Comparison of ENCODE assay signal across 8 cellular contexts in the genomic region with DNA sequence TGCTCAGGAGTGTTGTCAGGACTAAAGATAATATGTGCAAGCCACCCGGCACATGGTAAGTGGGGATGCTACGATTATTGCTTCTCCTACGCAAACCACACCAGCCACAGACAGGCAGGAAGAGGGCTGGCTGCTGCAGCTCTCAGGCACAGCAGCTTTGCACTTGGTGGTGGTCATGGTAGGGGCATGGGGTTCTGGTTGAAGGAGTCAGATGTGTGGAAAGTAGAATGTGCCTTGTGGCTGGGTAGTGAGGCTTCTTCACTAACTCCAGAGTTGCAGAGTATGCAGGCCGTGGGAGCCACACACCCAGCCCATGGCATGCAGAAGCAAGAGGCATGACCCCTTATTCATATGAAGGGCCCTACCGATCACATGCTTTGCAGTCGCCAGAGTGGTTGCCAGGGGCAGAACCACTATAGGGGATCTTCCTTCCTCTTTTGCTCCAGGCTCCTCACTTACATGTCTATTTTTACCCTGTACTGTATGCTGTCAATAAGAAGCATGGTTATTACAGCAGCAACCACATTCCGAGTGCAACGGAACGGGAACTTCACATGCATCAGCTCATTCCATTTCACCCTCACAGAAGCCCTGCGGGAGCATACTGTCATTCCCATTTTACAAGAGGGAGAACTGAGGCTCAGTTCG. TPM values are rescaled to one million over a fixed set of nuclear protein-coding genes. Genes with fewer than 3 reads are reported as not detected.
DNase-seq lines count a peak whose midpoint lies in the region; ATAC-seq lines count a peak whose summit lies in the region.

No MANE protein-coding gene starts in this region.

- H3K4me3 Mint-ChIP-seq in T-helper 2 cell treated with Interferon-gamma antibody and Interleukin-4, amounts not matched to agents 5 μg/mL and 100 μg/mL, for 36 hours: peak overlapping the region; percentile 54
- peak overlapping the region; percentile 61 for H3K4me3 Mint-ChIP-seq in activated naive CD8-positive, alpha-beta T cell treated with anti-CD3 and anti-CD28 coated beads, Interleukin-2, amount 10 ng/mL, durations not matched to agents 7 days and 5 days

- peak; percentile 90 for DNase-seq in T-helper 2 cell treated with Interferon-gamma antibody and Interleukin-4, amounts not matched to agents 5 μg/mL and 100 μg/mL, for 36 hours (ENCODE audit: low spot score)
- peak; percentile 82 for DNase-seq in activated naive CD8-positive, alpha-beta T cell treated with anti-CD3 and anti-CD28 coated beads, Interleukin-2, amount 10 ng/mL, durations not matched to agents 7 days and 5 days
- peak; percentile 27 to 45 (median 43) for DNase-seq in stimulated activated CD4-positive, alpha-beta T cell treated with anti-CD3 and anti-CD28 coated beads, TNF-alpha, amount 100 ng/mL, for 1 hour (ENCODE audit: low read depth in 3 of 3, low spot score in 1 of 3)
- DNase-seq in SHP77 (lab: John Stamatoyannopoulos, UW): no peak
- DNase-seq in cerebellar nuclear complex (lab: John Stamatoyannopoulos, UW): no peak
- DNase-seq in SW 1271 (lab: John Stamatoyannopoulos, UW): no peak

- ATAC-seq in GM21528 (IDR thresholded peaks at IDR 0.05; ENCODE audit: low FRiP score, unreplicated experiment) (peak; percentile 38), HG02870 (IDR thresholded peaks at IDR 0.05; ENCODE audit: unreplicated experiment) (no peak)
- ATAC-seq in activated naive CD8-positive, alpha-beta T cell treated with anti-CD3 and anti-CD28 coated beads, Interleukin-2, amount 10 ng/mL, durations not matched to agents 7 days and 5 days (ENCODE audit: low read depth): peak; percentile 90

- H3K27me3 Mint-ChIP-seq in T-helper 2 cell treated with Interferon-gamma antibody and Interleukin-4, amounts not matched to agents 5 μg/mL and 100 μg/mL, for 36 hours (ENCODE audit: low read depth): no peaks in the 10 kb centered on the region
- H3K27me3 Mint-ChIP-seq in activated naive CD8-positive, alpha-beta T cell treated with anti-CD3 and anti-CD28 coated beads, Interleukin-2, amount 10 ng/mL, durations not matched to agents 7 days and 5 days: peaks cover 3% of the 10 kb centered on the region

- H3K9me3 Mint-ChIP-seq in T-helper 2 cell treated with Interferon-gamma antibody and Interleukin-4, amounts not matched to agents 5 μg/mL and 100 μg/mL, for 36 hours: no peaks in the 10 kb centered on the region
- H3K9me3 Mint-ChIP-seq in activated naive CD8-positive, alpha-beta T cell treated with anti-CD3 and anti-CD28 coated beads, Interleukin-2, amount 10 ng/mL, durations not matched to agents 7 days and 5 days: no peaks in the 10 kb centered on the region

- POLR2A ChIA-PET in activated naive CD8-positive, alpha-beta T cell treated with anti-CD3 and anti-CD28 coated beads, Interleukin-2, amount 10 ng/mL, durations not matched to agents 7 days and 5 days (lab: Charles Lee): interaction anchor here (1.0 to 2.6 kb wide), 9 partner anchors 9 to 185 kb away, joined by 3 to 9 read pairs (median 4); partner anchors contain the start of genes DAPK2 and HERC1

- H3K36me3 Mint-ChIP-seq in T-helper 2 cell treated with Interferon-gamma antibody and Interleukin-4, amounts not matched to agents 5 μg/mL and 100 μg/mL, for 36 hours (ENCODE audit: low read depth): no peaks in the 10 kb centered on the region
- H3K36me3 Mint-ChIP-seq in activated naive CD8-positive, alpha-beta T cell treated with anti-CD3 and anti-CD28 coated beads, Interleukin-2, amount 10 ng/mL, durations not matched to agents 7 days and 5 days: no peaks in the 10 kb centered on the region

- peak overlapping the region; percentile 77 for H3K27ac Mint-ChIP-seq in T-helper 2 cell treated with Interferon-gamma antibody and Interleukin-4, amounts not matched to agents 5 μg/mL and 100 μg/mL, for 36 hours
- H3K27ac Mint-ChIP-seq in activated naive CD8-positive, alpha-beta T cell treated with anti-CD3 and anti-CD28 coated beads, Interleukin-2, amount 10 ng/mL, durations not matched to agents 7 days and 5 days: peak overlapping the region; percentile 86

- H3K4me1 Mint-ChIP-seq in T-helper 2 cell treated with Interferon-gamma antibody and Interleukin-4, amounts not matched to agents 5 μg/mL and 100 μg/mL, for 36 hours (ENCODE audit: low read depth): peaks cover 64% of the 10 kb centered on the region
- H3K4me1 Mint-ChIP-seq in activated naive CD8-positive, alpha-beta T cell treated with anti-CD3 and anti-CD28 coated beads, Interleukin-2, amount 10 ng/mL, durations not matched to agents 7 days and 5 days: peaks cover 67% of the 10 kb centered on the region

RNA-seq across cellular contexts. Expression of gene HERC1, which starts 59.2 kb away (rescaled TPM):
- 100 to 1,000 TPM; 113 to 122 TPM for total RNA-seq in activated naive CD8-positive, alpha-beta T cell treated with anti-CD3 and anti-CD28 coated beads, Interleukin-2, amount 10 ng/mL, durations not matched to agents 7 days and 5 days

Comparison
In these comparisons a context has a peak if more than half of its experiments do, and no peak if none do; other contexts are left out.
1. DNase-seq: peak in T-helper 2 cell treated with Interferon-gamma antibody and Interleukin-4, amounts not matched to agents 5 μg/mL and 100 μg/mL, for 36 hours (single experiment), activated naive CD8-positive, alpha-beta T cell treated with anti-CD3 and anti-CD28 coated beads, Interleukin-2, amount 10 ng/mL, durations not matched to agents 7 days and 5 days (single experiment) and stimulated activated CD4-positive, alpha-beta T cell treated with anti-CD3 and anti-CD28 coated beads, TNF-alpha, amount 100 ng/mL, for 1 hour (3 of 3); none in SHP77 (0 of 2), cerebellar nuclear complex (0 of 2) and SW 1271 (0 of 2).